20 cellular contexts compared by ENCODE assay signal in the genomic region with DNA sequence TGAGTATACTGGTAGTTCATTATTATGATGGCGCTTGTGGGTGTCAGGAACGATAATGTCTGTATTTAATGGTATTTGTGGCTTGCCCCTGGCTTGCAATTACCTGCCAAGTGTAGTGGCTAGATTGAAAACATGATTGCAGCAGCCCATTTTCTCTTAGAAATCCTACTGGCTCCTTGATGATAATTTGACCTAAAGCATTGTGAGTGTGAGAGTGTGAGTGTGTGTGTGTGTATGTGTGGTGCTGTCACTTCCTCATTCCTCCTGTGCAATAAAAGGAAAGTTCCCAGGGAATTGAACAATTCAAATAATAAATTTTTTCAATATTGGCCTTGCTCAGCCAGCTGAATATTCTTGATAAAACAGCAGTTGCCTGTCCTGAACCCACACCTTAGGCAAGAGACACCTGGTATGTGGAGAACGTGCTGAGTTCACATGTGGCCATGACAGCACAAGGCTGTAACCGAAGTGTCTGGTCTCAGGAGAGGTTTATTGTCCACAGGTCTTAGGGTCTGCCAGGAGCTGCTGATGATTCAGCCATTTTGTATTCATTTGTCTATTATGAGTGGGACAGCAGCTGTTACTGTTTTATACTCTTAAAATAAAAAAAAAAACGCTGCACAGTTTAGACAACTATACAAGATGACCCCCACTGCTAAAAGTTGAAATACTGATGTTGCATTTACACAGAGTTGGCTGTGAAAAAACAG.
DNase-seq lines count a peak whose midpoint lies in the region; ATAC-seq and TF ChIP-seq lines count a peak whose summit lies in the region.
"Had no signal": no experiment of that assay in that cellular context is flagged by ENCODE, and none has a peak within 500 bp of the region (broad histone marks: within the 10 kb centered on the region; RNA-seq: fewer than 3 reads in every experiment).

No MANE protein-coding gene starts in this region.

- H3K36me3 Mint-ChIP-seq in natural killer cell, result no peaks in the 10 kb centered on the region
- H3K36me3 Mint-ChIP-seq: CD14-positive monocyte; mesothelial cell of epicardium; stimulated activated effector memory CD8-positive, alpha-beta T cell treated with anti-CD3 and anti-CD28 coated beads, Interleukin-12 subunit alpha, Interleukin-12 subunit beta, amount 100 ng/mL, for 72 hours had no signal

- DNase-seq in NCI-H1105 treated with DMSO at 0.1 percent for 48 hours (lab: John Stamatoyannopoulos, UW) (peak; percentile 23), NCI-H1105 (lab: John Stamatoyannopoulos, UW) (no peak), MG63 (peak; percentile 24), astrocyte of the spinal cord (ENCODE audit: low read depth, low spot score) (peak; percentile 36), GOT3 (lab: John Stamatoyannopoulos, UW) (no peak), natural killer cell (no peak)
- DNase-seq: activated CD8-positive, alpha-beta T cell treated with anti-CD3 and anti-CD28 coated beads for 36 hours; DMS79; endodermal cell; NCI-H1048; pancreas; Peyer's patch; SW 1271; WERI-Rb-1 had no signal

- in situ Hi-C loops in astrocyte of the spinal cord (cut with HindIII; ENCODE audit: low sequenced_read_pairs), result no loop called here

- H3K9me3 ChIP-seq in MG63 (no peaks in the 10 kb centered on the region), neuron (ENCODE audit: low read length) (no peaks in the 10 kb centered on the region)
- H3K9me3 ChIP-seq: pancreas, Peyer's patch, tibial nerve had no signal

- H3K4me1 Mint-ChIP-seq in natural killer cell, result no peaks in the 10 kb centered on the region
- H3K4me1 Mint-ChIP-seq: stimulated activated effector memory CD8-positive, alpha-beta T cell treated with anti-CD3 and anti-CD28 coated beads, Interleukin-12 subunit alpha, Interleukin-12 subunit beta, amount 100 ng/mL, for 72 hours had no signal

- intact Hi-C loops in natural killer cell (cut with micrococcal nuclease), result no loop called here

- H3K27ac Mint-ChIP-seq in natural killer cell, result no peak overlapping the region
- H3K27ac Mint-ChIP-seq: activated CD8-positive, alpha-beta T cell treated with anti-CD3 and anti-CD28 coated beads for 36 hours; CD14-positive monocyte; endodermal cell; mesothelial cell of epicardium; stimulated activated effector memory CD8-positive, alpha-beta T cell treated with anti-CD3 and anti-CD28 coated beads, Interleukin-12 subunit alpha, Interleukin-12 subunit beta, amount 100 ng/mL, for 72 hours had no signal

- no peaks in the 10 kb centered on the region for H3K9me3 Mint-ChIP-seq in natural killer cell
- H3K9me3 Mint-ChIP-seq: activated CD8-positive, alpha-beta T cell treated with anti-CD3 and anti-CD28 coated beads for 36 hours; endodermal cell; stimulated activated effector memory CD8-positive, alpha-beta T cell treated with anti-CD3 and anti-CD28 coated beads, Interleukin-12 subunit alpha, Interleukin-12 subunit beta, amount 100 ng/mL, for 72 hours had no signal

- H3K27me3 Mint-ChIP-seq in natural killer cell (ENCODE audit: low read depth in 2 of 2), result peaks cover 15 to 61% of the 10 kb centered on the region in 2 donors

- H3K4me3 ChIP-seq in MG63, result no peak overlapping the region
- H3K4me3 ChIP-seq in astrocyte of the spinal cord (ENCODE audit: low read depth, low read length), result no peak overlapping the region
- no peak overlapping the region for H3K4me3 ChIP-seq in neuron (ENCODE audit: low read length)
- H3K4me3 ChIP-seq: pancreas, Peyer's patch, tibial nerve had no signal

- peak overlapping the region; percentile 58 for H2AFZ ChIP-seq in neuron (ENCODE audit: low read depth, low read length)

- H3K36me3 ChIP-seq in MG63 (no peaks in the 10 kb centered on the region), neuron (ENCODE audit: insufficient read depth, low read length) (no peaks in the 10 kb centered on the region)
- H3K36me3 ChIP-seq: pancreas, Peyer's patch, tibial nerve, WERI-Rb-1 had no signal

- H3K27me3 ChIP-seq in MG63, result peaks cover 6% of the 10 kb centered on the region; the same call in 1 of the 2 replicates
- H3K27me3 ChIP-seq in neuron (ENCODE audit: insufficient read depth, low read length), result no peaks in the 10 kb centered on the region
- H3K27me3 ChIP-seq: pancreas, Peyer's patch, tibial nerve had no signal

- H3K4me3 Mint-ChIP-seq in natural killer cell, result no peak overlapping the region
- H3K4me3 Mint-ChIP-seq: activated CD8-positive, alpha-beta T cell treated with anti-CD3 and anti-CD28 coated beads for 36 hours; CD14-positive monocyte; endodermal cell; mesothelial cell of epicardium; stimulated activated effector memory CD8-positive, alpha-beta T cell treated with anti-CD3 and anti-CD28 coated beads, Interleukin-12 subunit alpha, Interleukin-12 subunit beta, amount 100 ng/mL, for 72 hours had no signal

- no peak for ATAC-seq in GM19397 (IDR thresholded peaks at IDR 0.05; ENCODE audit: unreplicated experiment)
- ATAC-seq in natural killer cell, result no peak
- ATAC-seq: activated CD8-positive, alpha-beta T cell treated with anti-CD3 and anti-CD28 coated beads for 36 hours; pancreas; stimulated activated effector memory CD8-positive, alpha-beta T cell treated with anti-CD3 and anti-CD28 coated beads, Interleukin-12 subunit alpha, Interleukin-12 subunit beta, amount 100 ng/mL, for 72 hours had no signal

- H3K4me1 ChIP-seq in neuron (ENCODE audit: insufficient read depth, low read length), result peaks cover 12% of the 10 kb centered on the region
- H3K4me1 ChIP-seq: pancreas, Peyer's patch, tibial nerve had no signal

- TF ChIP-seq CTCF in astrocyte of the spinal cord (IDR thresholded peaks at IDR 0.05; ENCODE audit: low read depth, low read length) (no peak), natural killer cell (IDR thresholded peaks at IDR 0.05) (no peak)

Comparison
In these comparisons a context has a peak if more than half of its experiments do, and no peak if none do; other contexts are left out.
1. DNase-seq: peak in NCI-H1105 treated with DMSO at 0.1 percent for 48 hours (single experiment), MG63 (single experiment) and astrocyte of the spinal cord (single experiment); none in NCI-H1105 (single experiment), GOT3 (single experiment) and natural killer cell (single experiment).